16 cellular contexts compared by ENCODE assay signal in the genomic region with DNA sequence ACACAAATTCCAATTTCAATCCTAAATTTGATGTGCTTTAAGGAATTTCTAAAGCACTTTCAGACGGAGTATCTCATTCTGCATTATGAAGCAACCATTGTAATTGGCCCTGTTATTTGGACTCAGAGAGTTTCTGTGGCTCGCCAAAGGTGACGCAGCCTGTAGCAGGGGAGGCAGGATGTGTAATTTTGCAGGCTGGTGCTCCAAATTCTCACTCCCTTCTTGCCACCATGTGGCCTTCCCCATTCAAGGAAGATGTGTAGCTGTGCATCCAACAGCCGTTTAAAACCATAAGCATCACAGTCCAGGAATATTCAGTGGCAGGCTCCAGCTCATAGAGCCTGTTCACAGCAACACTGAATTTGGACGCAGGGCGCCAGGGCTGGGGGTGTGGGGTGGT. TPM values are rescaled to one million over a fixed set of nuclear protein-coding genes. Genes with fewer than 3 reads are reported as not detected.
DNase-seq lines count a peak whose midpoint lies in the region; ATAC-seq and TF ChIP-seq lines count a peak whose summit lies in the region.
"Had no signal": no experiment of that assay in that cellular context is flagged by ENCODE, and none has a peak within 500 bp of the region (broad histone marks: within the 10 kb centered on the region; RNA-seq: fewer than 3 reads in every experiment).

No MANE protein-coding gene starts in this region.

- no peaks in the 10 kb centered on the region for H3K27me3 Mint-ChIP-seq in activated T-helper 2 cell treated with anti-CD3 and anti-CD28 coated beads, Interferon-gamma antibody, Interleukin-2, Interleukin-4, amounts not matched to agents 10 μg/mL and 5 μg/mL and 100 μg/mL, durations not matched to agents 14 hours and 24 hours and 36 hours (ENCODE audit: low read depth)
- no peaks in the 10 kb centered on the region for H3K27me3 Mint-ChIP-seq in activated naive CD4-positive, alpha-beta T cell treated with anti-CD3 and anti-CD28 coated beads, Interleukin-2, amount 10 ng/mL, durations not matched to agents 7 days and 5 days
- H3K27me3 Mint-ChIP-seq: activated naive CD4-positive, alpha-beta T cell treated with anti-CD3 and anti-CD28 coated beads, Interleukin-2, amount 50 U/mL, for 24 hours had no signal

- H3K4me3 ChIP-seq in gastroesophageal sphincter (no peak overlapping the region), sigmoid colon (no peak overlapping the region)

- H3K36me3 ChIP-seq in gastroesophageal sphincter (no peaks in the 10 kb centered on the region), sigmoid colon (peaks cover 0 to 5% (median 0%) of the 10 kb centered on the region in 4 donors)

- H3K27ac Mint-ChIP-seq in activated T-helper 2 cell treated with anti-CD3 and anti-CD28 coated beads, Interferon-gamma antibody, Interleukin-2, Interleukin-4, amounts not matched to agents 10 μg/mL and 5 μg/mL and 100 μg/mL, durations not matched to agents 14 hours and 24 hours and 36 hours = peak overlapping the region; percentile 65
- H3K27ac Mint-ChIP-seq in activated naive CD4-positive, alpha-beta T cell treated with anti-CD3 and anti-CD28 coated beads, Interleukin-2, amount 10 ng/mL, durations not matched to agents 7 days and 5 days = no peak overlapping the region
- H3K27ac Mint-ChIP-seq: activated naive CD4-positive, alpha-beta T cell treated with anti-CD3 and anti-CD28 coated beads, Interleukin-2, amount 50 U/mL, for 24 hours had no signal

- ATAC-seq in gastroesophageal sphincter (peak; percentile 62), GM21825 (IDR thresholded peaks at IDR 0.05; ENCODE audit: unreplicated experiment) (no peak), GM21529 (IDR thresholded peaks at IDR 0.05; ENCODE audit: unreplicated experiment) (no peak)

- H3K4me3 Mint-ChIP-seq in activated T-helper 2 cell treated with anti-CD3 and anti-CD28 coated beads, Interferon-gamma antibody, Interleukin-2, Interleukin-4, amounts not matched to agents 10 μg/mL and 5 μg/mL and 100 μg/mL, durations not matched to agents 14 hours and 24 hours and 36 hours (ENCODE audit: low read depth) = no peak overlapping the region
- no peak overlapping the region for H3K4me3 Mint-ChIP-seq in activated naive CD4-positive, alpha-beta T cell treated with anti-CD3 and anti-CD28 coated beads, Interleukin-2, amount 10 ng/mL, durations not matched to agents 7 days and 5 days
- H3K4me3 Mint-ChIP-seq: activated naive CD4-positive, alpha-beta T cell treated with anti-CD3 and anti-CD28 coated beads, Interleukin-2, amount 50 U/mL, for 24 hours had no signal

- peak overlapping the region in 3 of 4 donors; percentile 34 to 78 (median 61) for H3K27ac ChIP-seq in gastroesophageal sphincter
- H3K27ac ChIP-seq in sigmoid colon = peak overlapping the region; percentile 68 to 83 (median 78)

- H3K36me3 Mint-ChIP-seq in activated T-helper 2 cell treated with anti-CD3 and anti-CD28 coated beads, Interferon-gamma antibody, Interleukin-2, Interleukin-4, amounts not matched to agents 10 μg/mL and 5 μg/mL and 100 μg/mL, durations not matched to agents 14 hours and 24 hours and 36 hours (ENCODE audit: low read depth) = peaks cover 26% of the 10 kb centered on the region
- peaks cover 20% of the 10 kb centered on the region for H3K36me3 Mint-ChIP-seq in activated naive CD4-positive, alpha-beta T cell treated with anti-CD3 and anti-CD28 coated beads, Interleukin-2, amount 10 ng/mL, durations not matched to agents 7 days and 5 days

- CTCF ChIA-PET in activated naive CD4-positive, alpha-beta T cell treated with anti-CD3 and anti-CD28 coated beads, Interleukin-2, amount 10 ng/mL, durations not matched to agents 7 days and 5 days (lab: Charles Lee) = no interaction called here

- intact Hi-C loops in activated T-helper 2 cell treated with anti-CD3 and anti-CD28 coated beads, Interferon-gamma antibody, Interleukin-2, Interleukin-4, amounts not matched to agents 10 μg/mL and 5 μg/mL and 100 μg/mL, durations not matched to agents 14 hours and 24 hours and 36 hours (cut with micrococcal nuclease) = loop anchor here (5.0 kb wide), 3 partner anchors 101 to 236 kb away; partner anchors contain the start of gene MAP3K4
- intact Hi-C loops in sigmoid colon (cut with DNase I) = loop anchor here (2.0 to 10.0 kb wide), 2 partner anchors 45 to 233 kb away; partner anchors contain the start of gene MAP3K4

- H3K4me1 ChIP-seq in gastroesophageal sphincter (peaks cover 0 to 43% (median 20%) of the 10 kb centered on the region in 3 donors), sigmoid colon (peaks cover 0 to 46% (median 41%) of the 10 kb centered on the region in 4 donors)

- peak; percentile 80 for DNase-seq in GM03348 (ENCODE audit: low spot score)
- DNase-seq in activated T-helper 2 cell treated with anti-CD3 and anti-CD28 coated beads, Interferon-gamma antibody, Interleukin-2, Interleukin-4, amounts not matched to agents 10 μg/mL and 5 μg/mL and 100 μg/mL, durations not matched to agents 14 hours and 24 hours and 36 hours (ENCODE audit: low spot score) = no peak
- no peak for DNase-seq in sigmoid colon
- DNase-seq in stimulated activated CD4-positive, alpha-beta T cell treated with anti-CD3 and anti-CD28 coated beads, Interleukin-4, amount 100 ng/mL, for 4 hours = no peak
- no peak for DNase-seq in activated naive CD4-positive, alpha-beta T cell treated with anti-CD3 and anti-CD28 coated beads, Interleukin-2, amount 10 ng/mL, durations not matched to agents 7 days and 5 days
- DNase-seq: central memory CD4-positive, alpha-beta T cell; mesendoderm; NCI-H1694; NCI-H524 treated with DMSO at 0.1 percent for 48 hours; stimulated activated CD4-positive, alpha-beta T cell treated with anti-CD3 and anti-CD28 coated beads, Interleukin-2, amount 100 ng/mL, for 48 hours; stimulated activated naive CD4-positive, alpha-beta T cell; T1000 had no signal

- no peak for TF ChIP-seq CTCF in gastroesophageal sphincter (IDR thresholded peaks at IDR 0.05)
- no peak for TF ChIP-seq CTCF in sigmoid colon (IDR thresholded peaks at IDR 0.05)

- TF ChIP-seq EP300 in gastroesophageal sphincter (IDR thresholded peaks at IDR 0.05) (no peak), sigmoid colon (IDR thresholded peaks at IDR 0.05) (no peak)

- peaks cover 6% of the 10 kb centered on the region for H3K9me3 Mint-ChIP-seq in activated T-helper 2 cell treated with anti-CD3 and anti-CD28 coated beads, Interferon-gamma antibody, Interleukin-2, Interleukin-4, amounts not matched to agents 10 μg/mL and 5 μg/mL and 100 μg/mL, durations not matched to agents 14 hours and 24 hours and 36 hours
- peaks cover 6% of the 10 kb centered on the region for H3K9me3 Mint-ChIP-seq in activated naive CD4-positive, alpha-beta T cell treated with anti-CD3 and anti-CD28 coated beads, Interleukin-2, amount 10 ng/mL, durations not matched to agents 7 days and 5 days
- H3K9me3 Mint-ChIP-seq: activated naive CD4-positive, alpha-beta T cell treated with anti-CD3 and anti-CD28 coated beads, Interleukin-2, amount 50 U/mL, for 24 hours had no signal

- WGBS in gastroesophageal sphincter (ENCODE audit: low coverage in 1 of 2), 2 donors = 45 to 66% methylated on average over 4 of the region's 6 CpGs
- WGBS in sigmoid colon, 2 donors = 89 to 90% methylated on average over 6 of the region's 6 CpGs

- H3K27me3 ChIP-seq in gastroesophageal sphincter (no peaks in the 10 kb centered on the region), sigmoid colon (no peaks in the 10 kb centered on the region)

- TF ChIP-seq POLR2A in gastroesophageal sphincter (IDR thresholded peaks at IDR 0.05) = no peak
- no peak for TF ChIP-seq POLR2A in sigmoid colon (IDR thresholded peaks at IDR 0.05)

- H3K9me3 ChIP-seq in gastroesophageal sphincter (no peaks in the 10 kb centered on the region), sigmoid colon (no peaks in the 10 kb centered on the region)

- H3K4me1 Mint-ChIP-seq in activated T-helper 2 cell treated with anti-CD3 and anti-CD28 coated beads, Interferon-gamma antibody, Interleukin-2, Interleukin-4, amounts not matched to agents 10 μg/mL and 5 μg/mL and 100 μg/mL, durations not matched to agents 14 hours and 24 hours and 36 hours (ENCODE audit: low read depth) = peaks cover 55% of the 10 kb centered on the region
- peaks cover 53% of the 10 kb centered on the region for H3K4me1 Mint-ChIP-seq in activated naive CD4-positive, alpha-beta T cell treated with anti-CD3 and anti-CD28 coated beads, Interleukin-2, amount 10 ng/mL, durations not matched to agents 7 days and 5 days

RNA-seq across cellular contexts. Expression of gene AGPAT4, which starts 45.8 kb away (rescaled TPM):
- total RNA-seq in activated T-helper 2 cell treated with anti-CD3 and anti-CD28 coated beads, Interferon-gamma antibody, Interleukin-2, Interleukin-4, amounts not matched to agents 10 μg/mL and 5 μg/mL and 100 μg/mL, durations not matched to agents 14 hours and 24 hours and 36 hours = 7.3 and 7.5 TPM in 2 replicates
- total RNA-seq in gastroesophageal sphincter = 10 to 100 TPM in 2 of 4 donors, 1 to 10 TPM in 2; 7.2 to 10.8 (median 9.1) TPM
- total RNA-seq in sigmoid colon = 10 to 100 TPM in 1 of 4 donors, 1 to 10 TPM in 3; 6.9 to 16.6 (median 7.5) TPM
- 1 to 10 TPM in 1 of 3 donors, under 1 TPM in 2; under 0.01 to 2.0 (median 0.23) TPM for polyA plus RNA-seq in sigmoid colon
